8 cellular contexts compared by ENCODE assay signal in the genomic region with DNA sequence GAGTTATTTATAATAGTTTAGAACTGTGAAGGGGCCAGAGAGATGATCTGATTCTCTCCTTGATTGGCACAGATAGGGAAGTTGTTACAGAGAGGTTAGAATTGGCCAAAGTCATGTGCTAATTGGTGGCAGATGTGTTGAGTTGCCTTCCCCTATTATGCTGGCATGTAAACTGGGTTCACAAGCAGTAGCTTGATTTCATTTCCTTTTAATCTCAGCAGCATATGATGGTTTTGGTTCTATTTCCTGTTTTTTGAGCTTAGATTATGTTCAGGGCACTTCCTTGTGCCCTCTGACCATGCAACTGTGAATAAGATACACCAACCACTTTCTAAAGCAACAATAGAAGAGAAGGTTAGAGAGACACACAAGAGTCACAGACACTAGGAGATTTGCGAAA. TPM values are rescaled to one million over a fixed set of nuclear protein-coding genes. Genes with fewer than 3 reads are reported as not detected.
DNase-seq lines count a peak whose midpoint lies in the region; ATAC-seq, FAIRE-seq and TF ChIP-seq lines count a peak whose summit lies in the region.

No MANE protein-coding gene starts in this region.

- no peak overlapping the region for H3K4me2 ChIP-seq in PC-3 (ENCODE audit: low read length)

- TF ChIP-seq POLR2A in thyroid gland (IDR thresholded peaks at IDR 0.05) = no peak

- H3F3A ChIP-seq in PC-3 (ENCODE audit: low read length, unreplicated experiment) = no peaks in the 10 kb centered on the region

- no peaks in the 10 kb centered on the region for H3K27me3 ChIP-seq in lung (ENCODE audit: control insufficient read depth, insufficient read depth)
- no peaks in the 10 kb centered on the region for H3K27me3 ChIP-seq in PC-3 (ENCODE audit: low read length)
- no peaks in the 10 kb centered on the region for H3K27me3 ChIP-seq in thyroid gland
- H3K27me3 ChIP-seq in small intestine (ENCODE audit: control insufficient read depth in 2 of 2, insufficient read depth in 2 of 2, low read length in 2 of 2) = no peaks in the 10 kb centered on the region

- DNase-seq in MV-4-11 (lab: John Stamatoyannopoulos, UW) (peak; percentile 99), lung (ENCODE audit: low spot score) (no peak), PC-3 (no peak), thyroid gland (no peak), small intestine (no peak), kidney glomerular epithelial cell (lab: John Stamatoyannopoulos, UW) (no peak)

- CTCF ChIA-PET in PC-3 (lab: Charles Lee) = no interaction called here

- no peak for TF ChIP-seq CTCF in lung (IDR thresholded peaks at IDR 0.05; ENCODE audit: control extremely low read depth, extremely low read depth)
- TF ChIP-seq CTCF in PC-3 (conservative IDR thresholded peaks at IDR 0.05; ENCODE audit: low read depth, low read length) = no peak
- TF ChIP-seq CTCF in thyroid gland (IDR thresholded peaks at IDR 0.05) = no peak

- peaks cover 5 to 10% of the 10 kb centered on the region in 2 donors for H3K36me3 ChIP-seq in lung (ENCODE audit: control insufficient read depth in 2 of 2, insufficient read depth in 2 of 2, low read length in 2 of 2)
- H3K36me3 ChIP-seq in PC-3 (ENCODE audit: low read depth, low read length) = peaks cover 10% of the 10 kb centered on the region
- H3K36me3 ChIP-seq in thyroid gland = peaks cover 4 to 7% of the 10 kb centered on the region in 2 donors
- H3K36me3 ChIP-seq in small intestine (ENCODE audit: control insufficient read depth in 2 of 2, insufficient read depth in 2 of 2, low read length in 2 of 2) = peaks cover 4 to 9% of the 10 kb centered on the region in 2 donors

- no peaks in the 10 kb centered on the region for H3K9me2 ChIP-seq in PC-3 (replicated peaks; ENCODE audit: low read length)

- POLR2A ChIA-PET in PC-3 (lab: Charles Lee; ENCODE audit: unreplicated experiment) = no interaction called here

- no peak for FAIRE-seq in small intestine (lab: Jason Lieb, UNC)

- 49 to 74% methylated on average over 1 of the region's 1 CpG for WGBS in lung, 2 donors
- 89 to 95% methylated on average over 1 of the region's 1 CpG for WGBS in thyroid gland, 2 donors
- 82 to 97% (median 94%) methylated on average over 1 of the region's 1 CpG for WGBS in small intestine, 3 donors

- no peaks in the 10 kb centered on the region for H3K79me2 ChIP-seq in PC-3 (ENCODE audit: low read length)

- H3K4me1 ChIP-seq in lung (ENCODE audit: control insufficient read depth in 2 of 2, insufficient read depth in 2 of 2, low read length in 2 of 2) (no peaks in the 10 kb centered on the region), PC-3 (ENCODE audit: insufficient read depth, low read length) (no peaks in the 10 kb centered on the region), thyroid gland (peaks cover 0 to 3% of the 10 kb centered on the region in 2 donors), small intestine (ENCODE audit: control insufficient read depth in 2 of 2, insufficient read depth in 1 of 2, low read depth in 1 of 2, low read length in 1 of 2) (no peaks in the 10 kb centered on the region)

- H3K4me3 ChIP-seq in lung = no peak overlapping the region
- no peak overlapping the region for H3K4me3 ChIP-seq in PC-3 (ENCODE audit: low read length)
- no peak overlapping the region for H3K4me3 ChIP-seq in thyroid gland (replicated peaks in 1 of 3)
- no peak overlapping the region for H3K4me3 ChIP-seq in small intestine (ENCODE audit: low read depth in 1 of 2, low read length in 2 of 2)

- H3K9ac ChIP-seq in PC-3 (ENCODE audit: low read length) = no peak overlapping the region

- no peaks in the 10 kb centered on the region for H4K20me1 ChIP-seq in PC-3 (ENCODE audit: low read length)

- ATAC-seq in GM18511 (IDR thresholded peaks at IDR 0.05; ENCODE audit: unreplicated experiment) = peak; percentile 90
- peak; percentile 61 for ATAC-seq in HG02623 (IDR thresholded peaks at IDR 0.05; ENCODE audit: unreplicated experiment)
- ATAC-seq in lung (ENCODE audit: insufficient read depth, low FRiP score) = peak; percentile 58
- no peak for ATAC-seq in PC-3

- intact Hi-C loops in PC-3 (cut with micrococcal nuclease) = no loop called here
- intact Hi-C loops in thyroid gland (cut with DNase I) = no loop called here

- H3K27ac ChIP-seq in lung (ENCODE audit: low read depth in 1 of 2, low read length in 1 of 2) (no peak overlapping the region), PC-3 (ENCODE audit: low read length) (no peak overlapping the region), thyroid gland (no peak overlapping the region), small intestine (ENCODE audit: low read depth in 1 of 2, low read length in 1 of 2) (peak overlapping the region in 1 of 2 donors; percentile 41)

- H2AFZ ChIP-seq in PC-3 (ENCODE audit: low read length) = no peak overlapping the region

- H3K9me3 ChIP-seq in lung (ENCODE audit: control insufficient read depth in 2 of 2, insufficient read depth in 1 of 2, low read length in 1 of 2) (no peaks in the 10 kb centered on the region), PC-3 (ENCODE audit: low read length) (no peaks in the 10 kb centered on the region), thyroid gland (no peaks in the 10 kb centered on the region), small intestine (ENCODE audit: control insufficient read depth, low read depth) (no peaks in the 10 kb centered on the region)

- no TSS peak for BruUV-seq in PC-3 (replicated peaks; lab: Mats Ljungman, UMichigan)

RNA-seq across cellular contexts. Expression of a gene that starts 16.5 kb away (rescaled TPM):
- total RNA-seq in lung (10 to 100 TPM; 18.8 to 43.7 TPM), PC-3 (2014; rRNA removed) (11.3 and 13.9 TPM in 2 replicates), thyroid gland (10 to 100 TPM; 23.0 to 27.9 (median 24.4) TPM)
- polyA plus RNA-seq in lung (10 to 100 TPM in 1 of 2 donors, 1 to 10 TPM in 1; 9.3 to 13.1 TPM), small intestine (10 to 100 TPM in 1 of 3 donors, 1 to 10 TPM in 2; 7.3 to 11.0 (median 9.5) TPM)

RNA-seq across cellular contexts. Expression of a gene that starts 59.6 kb away (rescaled TPM):
- total RNA-seq in lung = 10 to 100 TPM; 19.4 to 54.7 TPM
- polyA plus RNA-seq in lung = 1 to 10 TPM; 3.6 to 5.8 TPM
- total RNA-seq in PC-3 (2014; rRNA removed) = 36.5 and 43.3 TPM in 2 replicates
- 10 to 100 TPM; 40.9 to 53.1 (median 47.7) TPM for total RNA-seq in thyroid gland
- polyA plus RNA-seq in small intestine = 1 to 10 TPM; 1.1 to 7.2 (median 1.4) TPM
